ENCODE assay signal across 11 cellular contexts in the genomic region with DNA sequence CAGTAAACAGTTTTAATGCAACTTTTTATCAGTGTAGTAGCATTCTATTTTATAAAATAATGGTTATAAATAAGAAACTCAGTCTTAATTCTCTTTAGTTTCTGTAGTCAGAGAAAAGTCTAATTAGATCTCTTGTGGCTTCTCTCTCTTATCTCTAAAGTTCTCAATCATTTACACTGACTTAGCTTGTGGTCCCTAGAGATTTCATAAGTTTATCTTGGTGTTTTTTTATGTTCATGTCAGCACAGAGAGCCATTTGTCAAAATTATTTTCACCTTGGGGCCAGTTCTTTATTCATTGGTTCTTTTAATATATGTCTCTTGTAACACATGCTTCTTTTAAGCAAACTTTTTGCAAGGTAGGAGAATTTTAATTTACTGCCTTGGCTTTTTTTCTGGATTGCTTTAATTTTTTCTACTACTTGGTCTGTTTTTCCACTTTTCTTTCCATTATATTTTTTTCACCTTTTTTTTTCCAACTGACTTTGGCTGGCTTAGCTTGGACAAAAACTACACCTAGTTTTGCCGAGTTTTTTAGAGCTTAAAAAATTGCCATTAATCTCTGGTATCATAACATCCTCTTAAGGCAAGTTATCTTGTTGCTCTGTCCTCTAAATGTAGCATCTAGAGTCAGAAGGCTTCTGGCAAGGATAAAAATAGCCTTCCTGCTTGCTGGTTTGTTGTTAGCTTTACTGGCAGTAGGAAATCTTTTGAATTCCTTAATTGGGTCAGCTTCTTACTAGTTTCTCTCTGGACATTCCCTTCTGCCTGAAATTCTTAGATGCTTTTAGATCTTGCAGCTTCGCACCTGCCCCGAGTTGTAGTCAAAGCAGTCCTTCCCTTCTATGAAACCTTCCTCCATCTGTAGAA. TPM values are rescaled to one million over a fixed set of nuclear protein-coding genes. Genes with fewer than 3 reads are reported as not detected.
DNase-seq lines count a peak whose midpoint lies in the region; ATAC-seq and TF ChIP-seq lines count a peak whose summit lies in the region.
"Had no signal": no experiment of that assay in that cellular context is flagged by ENCODE, and none has a peak within 500 bp of the region (broad histone marks: within the 10 kb centered on the region; RNA-seq: fewer than 3 reads in every experiment).

No MANE protein-coding gene starts in this region.

- no peak for DNase-seq in activated naive CD8-positive, alpha-beta T cell treated with anti-CD3 and anti-CD28 coated beads, Interleukin-2, amount 50 U/mL, for 24 hours
- DNase-seq in esophagus muscularis mucosa (ENCODE audit: extremely low spot score) (no peak), myocyte (ENCODE audit: low read depth) (peak; percentile 71), aorta (no peak), mucosa of descending colon (no peak), natural killer cell (no peak)
- DNase-seq: effector CD4-positive, alpha-beta T cell; islet precursor cell; T-helper 1 cell had no signal

- ATAC-seq in activated naive CD8-positive, alpha-beta T cell treated with anti-CD3 and anti-CD28 coated beads, Interleukin-2, amount 50 U/mL, for 24 hours, result no peak
- ATAC-seq in aorta (ENCODE audit: low FRiP score), result peak; percentile 61
- no peak for ATAC-seq in mucosa of descending colon
- ATAC-seq in HG03354 (IDR thresholded peaks at IDR 0.05; ENCODE audit: poor library complexity, severe bottlenecking, unreplicated experiment), result no peak
- ATAC-seq in natural killer cell, result no peak

- H3K36me3 ChIP-seq in esophagus muscularis mucosa (peaks cover 0 to 10% (median 0%) of the 10 kb centered on the region in 4 donors), aorta (ENCODE audit: control insufficient read depth in 1 of 2, insufficient read depth in 2 of 2, low read length in 1 of 2) (no peaks in the 10 kb centered on the region), mucosa of descending colon (ENCODE audit: low read depth) (no peaks in the 10 kb centered on the region)

- no peaks in the 10 kb centered on the region for H3K9me3 ChIP-seq in esophagus muscularis mucosa
- no peaks in the 10 kb centered on the region for H3K9me3 ChIP-seq in aorta (ENCODE audit: control insufficient read depth, low read length)
- H3K9me3 ChIP-seq in mucosa of descending colon, result no peaks in the 10 kb centered on the region

- H3K27ac ChIP-seq in esophagus muscularis mucosa (replicated peaks in 1 of 4) (peak overlapping the region; percentile 82 to 90 (median 87)), aorta (ENCODE audit: low read depth in 1 of 2, low read length in 2 of 2) (peak overlapping the region in 1 of 2 donors; percentile 57)

- no peaks in the 10 kb centered on the region for H3K9me3 Mint-ChIP-seq in activated naive CD8-positive, alpha-beta T cell (ENCODE audit: low read depth)
- H3K9me3 Mint-ChIP-seq in activated naive CD8-positive, alpha-beta T cell treated with anti-CD3 and anti-CD28 coated beads, Interleukin-2, amount 50 U/mL, for 24 hours, result no peaks in the 10 kb centered on the region
- no peaks in the 10 kb centered on the region for H3K9me3 Mint-ChIP-seq in natural killer cell

- H3K36me3 Mint-ChIP-seq in activated naive CD8-positive, alpha-beta T cell, result peaks cover 7% of the 10 kb centered on the region
- peaks cover 4% of the 10 kb centered on the region for H3K36me3 Mint-ChIP-seq in activated naive CD8-positive, alpha-beta T cell treated with anti-CD3 and anti-CD28 coated beads, Interleukin-2, amount 50 U/mL, for 24 hours (ENCODE audit: low read depth)
- H3K36me3 Mint-ChIP-seq in natural killer cell, result no peaks in the 10 kb centered on the region

- peak overlapping the region in 1 of 4 donors; percentile 5 for H3K4me3 ChIP-seq in esophagus muscularis mucosa
- H3K4me3 ChIP-seq in aorta (ENCODE audit: low read length in 2 of 2), result no peak overlapping the region
- no peak overlapping the region for H3K4me3 ChIP-seq in mucosa of descending colon

- H3K27me3 ChIP-seq in esophagus muscularis mucosa (no peaks in the 10 kb centered on the region), aorta (ENCODE audit: control insufficient read depth in 1 of 2, insufficient read depth in 2 of 2, low read length in 1 of 2) (no peaks in the 10 kb centered on the region)

- TF ChIP-seq EP300 in esophagus muscularis mucosa (IDR thresholded peaks at IDR 0.05), result peak; percentile 70

- H3K4me1 Mint-ChIP-seq in activated naive CD8-positive, alpha-beta T cell (ENCODE audit: low read depth), result peaks cover 37% of the 10 kb centered on the region
- peaks cover 17% of the 10 kb centered on the region for H3K4me1 Mint-ChIP-seq in activated naive CD8-positive, alpha-beta T cell treated with anti-CD3 and anti-CD28 coated beads, Interleukin-2, amount 50 U/mL, for 24 hours
- peaks cover 7 to 16% of the 10 kb centered on the region in 2 donors for H3K4me1 Mint-ChIP-seq in natural killer cell

- no peak for TF ChIP-seq CTCF in esophagus muscularis mucosa (IDR thresholded peaks at IDR 0.05)
- TF ChIP-seq CTCF in mucosa of descending colon (IDR thresholded peaks at IDR 0.05), result no peak
- TF ChIP-seq CTCF in natural killer cell (IDR thresholded peaks at IDR 0.05), result no peak

- H3K27ac Mint-ChIP-seq in activated naive CD8-positive, alpha-beta T cell, result peak overlapping the region; percentile 35
- H3K27ac Mint-ChIP-seq in activated naive CD8-positive, alpha-beta T cell treated with anti-CD3 and anti-CD28 coated beads, Interleukin-2, amount 50 U/mL, for 24 hours, result no peak overlapping the region
- no peak overlapping the region for H3K27ac Mint-ChIP-seq in natural killer cell

- H3K4me3 Mint-ChIP-seq in activated naive CD8-positive, alpha-beta T cell, result no peak overlapping the region
- no peak overlapping the region for H3K4me3 Mint-ChIP-seq in activated naive CD8-positive, alpha-beta T cell treated with anti-CD3 and anti-CD28 coated beads, Interleukin-2, amount 50 U/mL, for 24 hours
- no peak overlapping the region for H3K4me3 Mint-ChIP-seq in natural killer cell

- WGBS in esophagus muscularis mucosa, result 22% methylated on average over 3 of the region's 3 CpGs
- WGBS in aorta, 2 donors, result 4 to 7% methylated on average over 3 of the region's 3 CpGs

- intact Hi-C loops in esophagus muscularis mucosa (cut with DNase I), result loop anchor here (1.0 kb wide), 1 partner anchor 35 kb away; a partner anchor contains a TSS
- intact Hi-C loops in aorta (cut with DNase I), result no loop called here
- intact Hi-C loops in mucosa of descending colon (cut with DNase I, micrococcal nuclease), result no loop called here
- intact Hi-C loops in natural killer cell (cut with micrococcal nuclease), result no loop called here

- TF ChIP-seq POLR2A in esophagus muscularis mucosa (IDR thresholded peaks at IDR 0.05; ENCODE audit: low read depth), result no peak

- H3K4me1 ChIP-seq in esophagus muscularis mucosa, result peaks cover 86 to 92% (median 89%) of the 10 kb centered on the region in 4 donors
- H3K4me1 ChIP-seq in aorta (ENCODE audit: control insufficient read depth in 1 of 2, insufficient read depth in 2 of 2, low read length in 2 of 2), result peaks cover 3 to 35% of the 10 kb centered on the region in 2 donors
- peaks cover 31% of the 10 kb centered on the region for H3K4me1 ChIP-seq in mucosa of descending colon (ENCODE audit: low read depth)

- H3K27me3 Mint-ChIP-seq in activated naive CD8-positive, alpha-beta T cell, result no peaks in the 10 kb centered on the region
- H3K27me3 Mint-ChIP-seq in activated naive CD8-positive, alpha-beta T cell treated with anti-CD3 and anti-CD28 coated beads, Interleukin-2, amount 50 U/mL, for 24 hours, result no peaks in the 10 kb centered on the region
- H3K27me3 Mint-ChIP-seq in natural killer cell (ENCODE audit: low read depth in 2 of 2), result no peaks in the 10 kb centered on the region

RNA-seq across cellular contexts. Expression of a gene that starts 35.3 kb away (rescaled TPM):
- total RNA-seq in esophagus muscularis mucosa (10 to 100 TPM; 44.9 to 96.4 (median 54.4) TPM), myocyte (43.5 and 64.3 TPM in 2 replicates), aorta (10 to 100 TPM; 50.4 to 80.1 TPM), mucosa of descending colon (10 to 100 TPM; 31.8 to 51.3 (median 32.1) TPM), natural killer cell (10 to 100 TPM; 44.4 to 60.4 (median 55.1) TPM)
- 14.7 TPM for polyA plus RNA-seq in myocyte (2012)
- 10 to 100 TPM in 1 of 2 donors, 1 to 10 TPM in 1; 9.0 to 10.6 TPM for polyA plus RNA-seq in aorta
